ENCODE assay signal across 8 cellular contexts in the genomic region with DNA sequence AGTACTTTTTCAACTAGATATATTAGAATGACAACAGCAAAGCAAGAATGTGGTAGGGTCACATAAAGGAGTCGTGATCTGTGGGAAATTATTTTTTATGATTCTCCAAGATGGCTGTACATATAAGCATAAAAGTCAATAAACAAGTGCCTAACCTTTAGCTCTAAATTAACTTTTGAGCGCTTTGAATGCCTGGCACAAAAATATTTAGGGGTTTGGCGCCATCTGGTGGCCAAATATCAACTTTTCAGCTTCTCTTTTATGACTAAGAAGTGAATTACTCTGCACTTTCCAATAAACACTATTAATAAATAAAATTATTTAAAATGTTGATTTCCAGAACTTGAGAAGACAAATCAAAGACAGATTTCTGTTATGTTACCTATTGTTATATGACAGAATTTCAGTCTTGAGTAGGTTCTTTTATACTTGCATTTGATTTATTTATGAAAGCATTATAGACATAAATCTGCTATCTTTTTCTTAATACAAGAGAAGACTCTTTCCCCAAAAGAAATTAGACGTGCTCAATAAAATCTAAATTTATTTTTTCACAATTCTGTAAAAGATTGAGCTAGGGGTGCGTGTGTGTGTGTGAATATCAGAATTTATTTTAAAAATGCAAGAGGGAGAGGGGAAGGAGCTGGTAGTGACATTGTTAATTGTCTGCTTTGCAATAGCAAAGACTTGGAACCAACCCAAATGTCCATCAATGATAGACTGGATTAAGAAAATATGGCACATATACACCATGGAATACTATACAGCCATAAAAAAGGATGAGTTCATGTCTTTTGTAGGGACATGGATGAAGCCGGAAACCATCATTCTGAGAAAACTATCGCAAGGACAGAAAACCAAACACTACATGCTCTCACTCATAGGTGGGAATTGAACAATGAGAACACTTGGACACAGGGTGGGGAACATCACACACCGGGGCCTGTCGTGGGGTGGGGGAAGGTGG. TPM values are rescaled to one million over a fixed set of nuclear protein-coding genes. Genes with fewer than 3 reads are reported as not detected.
DNase-seq lines count a peak whose midpoint lies in the region; ATAC-seq and TF ChIP-seq lines count a peak whose summit lies in the region.

No MANE protein-coding gene starts in this region.

- H3K27ac Mint-ChIP-seq in mesothelial cell of epicardium: no peak overlapping the region

- peak; percentile 55 for ATAC-seq in HG02798 (IDR thresholded peaks at IDR 0.05; ENCODE audit: poor library complexity, unreplicated experiment)
- ATAC-seq in HG03139 (IDR thresholded peaks at IDR 0.05; ENCODE audit: unreplicated experiment): no peak

- H3K4me3 Mint-ChIP-seq in mesothelial cell of epicardium: no peak overlapping the region

- peak; percentile 99 for TF ChIP-seq CTCF in mesothelial cell of epicardium (IDR thresholded peaks at IDR 0.05; ENCODE audit: unreplicated experiment)

- H3K27me3 Mint-ChIP-seq in mesothelial cell of epicardium (ENCODE audit: low read depth): no peaks in the 10 kb centered on the region

- H3K36me3 Mint-ChIP-seq in mesothelial cell of epicardium: no peaks in the 10 kb centered on the region

- peaks cover 7% of the 10 kb centered on the region for H3K4me1 Mint-ChIP-seq in mesothelial cell of epicardium

- DNase-seq in ELF-1 (ENCODE audit: low read depth, low spot score) (peak; percentile 40), NCI-H748 (lab: John Stamatoyannopoulos, UW; ENCODE audit: unreplicated experiment) (peak; percentile 72), dermis microvascular lymphatic vessel endothelial cell (ENCODE audit: low read depth in 2 of 2) (peak; percentile 48 to 70), mesothelial cell of epicardium (ENCODE audit: low spot score in 2 of 2, unreplicated experiment in 2 of 2) (peak; percentile 25 to 67)
- DNase-seq in activated CD4-positive, alpha-beta T cell treated with anti-CD3 and anti-CD28 coated beads, Interleukin-2, amount 50 U/mL, for 1 hour: peak; percentile 69
- DNase-seq in stimulated activated CD8-positive, alpha-beta memory T cell treated with anti-CD3 and anti-CD28 coated beads, Interleukin-4, amount 100 ng/mL, for 1 hour (ENCODE audit: low read depth in 2 of 2, low spot score in 1 of 2): peak; percentile 57 to 60

- no peaks in the 10 kb centered on the region for H3K9me3 Mint-ChIP-seq in mesothelial cell of epicardium

RNA-seq across cellular contexts. Expression of a gene that starts 36.7 kb away (rescaled TPM):
- 87.1 and 89.5 TPM in 2 replicates for total RNA-seq in dermis microvascular lymphatic vessel endothelial cell
- total RNA-seq in mesothelial cell of epicardium: 43.8 to 49.9 TPM (median 45.9 TPM) in 3 replicates
